ENCODE assay signal across 30 cellular contexts in genomic region chr4:114588305-114588704, GRCh38. TPM values are rescaled to one million over a fixed set of nuclear protein-coding genes. Genes with fewer than 3 reads are reported as not detected.
"Had no signal": no experiment of that assay in that cellular context is flagged by ENCODE, and none has a peak within 500 bp of the region (broad histone marks: within the 10 kb centered on the region; RNA-seq: fewer than 3 reads in every experiment).

No MANE protein-coding gene starts in this region.

- H3K36me3 ChIP-seq: colonic mucosa, esophagus muscularis mucosa, esophagus squamous epithelium, gastrocnemius medialis, gastroesophageal sphincter, heart left ventricle, heart right ventricle had no signal

- ATAC-seq: effector memory CD8-positive, alpha-beta T cell; esophagus mucosa; foreskin keratinocyte; gastrocnemius medialis; gastroesophageal sphincter; heart left ventricle; heart right ventricle had no signal

- H3K4me3 ChIP-seq: colonic mucosa, coronary artery, dorsolateral prefrontal cortex, esophagus muscularis mucosa, esophagus squamous epithelium, gastrocnemius medialis, gastroesophageal sphincter, heart left ventricle, heart right ventricle had no signal

- H3K4me1 ChIP-seq: colonic mucosa, esophagus muscularis mucosa, esophagus squamous epithelium, foreskin keratinocyte, gastrocnemius medialis, gastroesophageal sphincter, heart left ventricle, heart right ventricle had no signal

- DNase-seq: colonic mucosa; cortex of kidney; dermis blood vessel endothelial cell; dorsolateral prefrontal cortex; effector CD4-positive, alpha-beta T cell; effector CD8-positive, alpha-beta T cell; effector memory CD4-positive, alpha-beta T cell; effector memory CD8-positive, alpha-beta T cell; endodermal cell; erythroblast; esophagus squamous epithelium; foreskin fibroblast; foreskin keratinocyte; foreskin melanocyte; gastrocnemius medialis; glutamatergic neuron; head of caudate nucleus; heart left ventricle; heart right ventricle had no signal

- FAIRE-seq: colon, endometrium, endothelial cell of umbilical vein, frontal cortex had no signal

- H3K27ac ChIP-seq: colonic mucosa, coronary artery, dorsolateral prefrontal cortex, epithelial cell of prostate, esophagus muscularis mucosa, esophagus squamous epithelium, foreskin keratinocyte, gastrocnemius medialis, gastroesophageal sphincter, heart left ventricle, heart right ventricle had no signal

- H3K9me3 ChIP-seq: colonic mucosa, esophagus muscularis mucosa, esophagus squamous epithelium, gastrocnemius medialis, gastroesophageal sphincter, heart left ventricle, heart right ventricle had no signal

- H3K27me3 ChIP-seq: colonic mucosa, dorsolateral prefrontal cortex, gastrocnemius medialis, gastroesophageal sphincter had no signal

RNA-seq across cellular contexts. Expression of gene UGT8, which starts 10.3 kb away (rescaled TPM):
- total RNA-seq: dermis microvascular lymphatic vessel endothelial cell had no signal
- polyA plus RNA-seq: endothelial cell of umbilical vein, fibroblast of lung had no signal
